3 cellular contexts compared by ENCODE assay signal in the genomic region with DNA sequence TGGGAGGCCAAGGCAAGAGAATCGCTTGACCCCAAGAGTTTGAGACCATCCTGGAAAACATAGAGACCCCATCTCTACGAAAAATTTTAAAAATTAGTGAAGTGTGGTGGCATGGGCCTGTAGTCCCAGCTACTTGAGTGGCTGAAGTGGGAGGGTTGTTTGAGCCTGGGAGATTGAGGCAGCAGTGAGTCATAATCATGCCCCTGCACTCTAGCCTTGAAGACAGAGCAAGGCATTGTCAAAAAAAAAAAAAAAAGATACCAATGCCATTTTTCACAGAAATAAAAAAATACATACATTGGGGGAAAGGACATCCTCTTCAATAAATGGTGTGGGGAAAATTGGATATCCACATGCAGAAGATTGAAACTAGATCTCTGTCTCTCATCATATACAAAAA.
"Had no signal": no experiment of that assay in that cellular context is flagged by ENCODE, and none has a peak within 500 bp of the region (broad histone marks: within the 10 kb centered on the region; RNA-seq: fewer than 3 reads in every experiment).

No MANE protein-coding gene starts in this region.

- ATAC-seq: GM12878 had no signal

- H3K4me3 ChIP-seq: GM12878 had no signal

- DNase-seq: GDM1, GF-D8 had no signal
